In genomic region chr11:20057055-20057943, GRCh38 we compare ENCODE assay signal across 17 cellular contexts.
A peak's percentile ranks its signal among the peaks of the same experiment; 100 is the strongest.
DNase-seq lines count a peak whose midpoint lies in the region; ATAC-seq and TF ChIP-seq lines count a peak whose summit lies in the region.
"Had no signal": no experiment of that assay in that cellular context is flagged by ENCODE, and none has a peak within 500 bp of the region (broad histone marks: within the 10 kb centered on the region; RNA-seq: fewer than 3 reads in every experiment).

No MANE protein-coding gene starts in this region.

- peaks cover 45% of the 10 kb centered on the region for H3K4me1 Mint-ChIP-seq in nephron
- H3K4me1 Mint-ChIP-seq in stimulated activated effector memory CD8-positive, alpha-beta T cell treated with anti-CD3 and anti-CD28 coated beads, Interleukin-12 subunit alpha, Interleukin-12 subunit beta, amount 100 ng/mL, for 72 hours = no peaks in the 10 kb centered on the region
- no peaks in the 10 kb centered on the region for H3K4me1 Mint-ChIP-seq in activated T-helper 2 cell treated with anti-CD3 and anti-CD28 coated beads, Interferon-gamma antibody, Interleukin-2, Interleukin-4, amounts not matched to agents 10 μg/mL and 5 μg/mL and 100 μg/mL, durations not matched to agents 14 hours and 24 hours and 36 hours (ENCODE audit: low read depth)
- H3K4me1 Mint-ChIP-seq: activated naive CD8-positive, alpha-beta T cell treated with anti-CD3 and anti-CD28 coated beads, Interleukin-2, amount 10 ng/mL, durations not matched to agents 7 days and 5 days; natural killer cell had no signal

- no peaks in the 10 kb centered on the region for H3K9me3 Mint-ChIP-seq in nephron
- no peaks in the 10 kb centered on the region for H3K9me3 Mint-ChIP-seq in stimulated activated effector memory CD8-positive, alpha-beta T cell treated with anti-CD3 and anti-CD28 coated beads, Interleukin-12 subunit alpha, Interleukin-12 subunit beta, amount 100 ng/mL, for 72 hours
- no peaks in the 10 kb centered on the region for H3K9me3 Mint-ChIP-seq in activated T-helper 2 cell treated with anti-CD3 and anti-CD28 coated beads, Interferon-gamma antibody, Interleukin-2, Interleukin-4, amounts not matched to agents 10 μg/mL and 5 μg/mL and 100 μg/mL, durations not matched to agents 14 hours and 24 hours and 36 hours
- H3K9me3 Mint-ChIP-seq: activated naive CD8-positive, alpha-beta T cell treated with anti-CD3 and anti-CD28 coated beads, Interleukin-2, amount 10 ng/mL, durations not matched to agents 7 days and 5 days; natural killer cell; T-helper 2 cell treated with Interferon-gamma antibody and Interleukin-4, amounts not matched to agents 5 μg/mL and 100 μg/mL, for 36 hours had no signal

- H3K36me3 Mint-ChIP-seq in nephron (ENCODE audit: low read depth) = peaks cover 83% of the 10 kb centered on the region
- no peaks in the 10 kb centered on the region for H3K36me3 Mint-ChIP-seq in stimulated activated effector memory CD8-positive, alpha-beta T cell treated with anti-CD3 and anti-CD28 coated beads, Interleukin-12 subunit alpha, Interleukin-12 subunit beta, amount 100 ng/mL, for 72 hours
- H3K36me3 Mint-ChIP-seq in activated T-helper 2 cell treated with anti-CD3 and anti-CD28 coated beads, Interferon-gamma antibody, Interleukin-2, Interleukin-4, amounts not matched to agents 10 μg/mL and 5 μg/mL and 100 μg/mL, durations not matched to agents 14 hours and 24 hours and 36 hours (ENCODE audit: low read depth) = no peaks in the 10 kb centered on the region
- H3K36me3 Mint-ChIP-seq: activated naive CD8-positive, alpha-beta T cell treated with anti-CD3 and anti-CD28 coated beads, Interleukin-2, amount 10 ng/mL, durations not matched to agents 7 days and 5 days; natural killer cell had no signal

- H3K27ac Mint-ChIP-seq in nephron = peak overlapping the region; percentile 79 to 90 (median 84)
- H3K27ac Mint-ChIP-seq in stimulated activated effector memory CD8-positive, alpha-beta T cell treated with anti-CD3 and anti-CD28 coated beads, Interleukin-12 subunit alpha, Interleukin-12 subunit beta, amount 100 ng/mL, for 72 hours = no peak overlapping the region
- H3K27ac Mint-ChIP-seq in activated T-helper 2 cell treated with anti-CD3 and anti-CD28 coated beads, Interferon-gamma antibody, Interleukin-2, Interleukin-4, amounts not matched to agents 10 μg/mL and 5 μg/mL and 100 μg/mL, durations not matched to agents 14 hours and 24 hours and 36 hours = no peak overlapping the region
- H3K27ac Mint-ChIP-seq: activated naive CD8-positive, alpha-beta T cell treated with anti-CD3 and anti-CD28 coated beads, Interleukin-2, amount 10 ng/mL, durations not matched to agents 7 days and 5 days; natural killer cell; T-helper 2 cell treated with Interferon-gamma antibody and Interleukin-4, amounts not matched to agents 5 μg/mL and 100 μg/mL, for 36 hours had no signal

- ATAC-seq in stimulated activated effector memory CD8-positive, alpha-beta T cell treated with anti-CD3 and anti-CD28 coated beads, Interleukin-12 subunit alpha, Interleukin-12 subunit beta, amount 100 ng/mL, for 72 hours = no peak
- no peak for ATAC-seq in HG03342 (IDR thresholded peaks at IDR 0.05; ENCODE audit: unreplicated experiment)
- no peak for ATAC-seq in GM21423 (IDR thresholded peaks at IDR 0.05; ENCODE audit: unreplicated experiment)
- ATAC-seq: left ventricle myocardium superior, natural killer cell, upper lobe of right lung had no signal

- intact Hi-C loops in activated T-helper 2 cell treated with anti-CD3 and anti-CD28 coated beads, Interferon-gamma antibody, Interleukin-2, Interleukin-4, amounts not matched to agents 10 μg/mL and 5 μg/mL and 100 μg/mL, durations not matched to agents 14 hours and 24 hours and 36 hours (cut with micrococcal nuclease) = no loop called here

- H3K27ac ChIP-seq in epithelial cell of prostate = peak overlapping the region; percentile 90
- H3K27ac ChIP-seq: upper lobe of right lung had no signal

- no peak overlapping the region for H3K4me3 ChIP-seq in AG10803 (ENCODE audit: low read length)
- H3K4me3 ChIP-seq: right atrium auricular region, upper lobe of right lung had no signal

- DNase-seq in AG10803 (ENCODE audit: low read depth) = peak; percentile 80
- DNase-seq in NCI-H69 (lab: John Stamatoyannopoulos, UW) = peak; percentile 52
- no peak for DNase-seq in epithelial cell of prostate (ENCODE audit: low read depth, low spot score)
- DNase-seq in stimulated activated effector memory CD8-positive, alpha-beta T cell treated with anti-CD3 and anti-CD28 coated beads, Interleukin-12 subunit alpha, Interleukin-12 subunit beta, amount 100 ng/mL, for 72 hours (ENCODE audit: low spot score in 2 of 2) = no peak
- no peak for DNase-seq in activated T-helper 2 cell treated with anti-CD3 and anti-CD28 coated beads, Interferon-gamma antibody, Interleukin-2, Interleukin-4, amounts not matched to agents 10 μg/mL and 5 μg/mL and 100 μg/mL, durations not matched to agents 14 hours and 24 hours and 36 hours (ENCODE audit: low spot score)
- DNase-seq: activated CD4-positive, alpha-beta T cell treated with anti-CD3 and anti-CD28 coated beads for 48 hours; activated naive CD8-positive, alpha-beta T cell treated with anti-CD3 and anti-CD28 coated beads, Interleukin-2, amount 10 ng/mL, durations not matched to agents 7 days and 5 days; cerebellar nuclear complex; left ventricle myocardium superior; natural killer cell; NCI-H1048; upper lobe of right lung had no signal

- no peak for TF ChIP-seq CTCF in AG10803 (conservative IDR thresholded peaks at IDR 0.05; ENCODE audit: low read length)
- no peak for TF ChIP-seq CTCF in nephron (IDR thresholded peaks at IDR 0.05; ENCODE audit: unreplicated experiment in 3 of 3)

- peaks cover 4% of the 10 kb centered on the region for H3K27me3 Mint-ChIP-seq in nephron (ENCODE audit: low read depth)
- H3K27me3 Mint-ChIP-seq in activated T-helper 2 cell treated with anti-CD3 and anti-CD28 coated beads, Interferon-gamma antibody, Interleukin-2, Interleukin-4, amounts not matched to agents 10 μg/mL and 5 μg/mL and 100 μg/mL, durations not matched to agents 14 hours and 24 hours and 36 hours (ENCODE audit: low read depth) = peaks cover 2% of the 10 kb centered on the region

- no peak overlapping the region for H3K4me3 Mint-ChIP-seq in nephron
- no peak overlapping the region for H3K4me3 Mint-ChIP-seq in stimulated activated effector memory CD8-positive, alpha-beta T cell treated with anti-CD3 and anti-CD28 coated beads, Interleukin-12 subunit alpha, Interleukin-12 subunit beta, amount 100 ng/mL, for 72 hours
- no peak overlapping the region for H3K4me3 Mint-ChIP-seq in activated T-helper 2 cell treated with anti-CD3 and anti-CD28 coated beads, Interferon-gamma antibody, Interleukin-2, Interleukin-4, amounts not matched to agents 10 μg/mL and 5 μg/mL and 100 μg/mL, durations not matched to agents 14 hours and 24 hours and 36 hours (ENCODE audit: low read depth)
- H3K4me3 Mint-ChIP-seq: activated naive CD8-positive, alpha-beta T cell treated with anti-CD3 and anti-CD28 coated beads, Interleukin-2, amount 10 ng/mL, durations not matched to agents 7 days and 5 days; natural killer cell; T-helper 2 cell treated with Interferon-gamma antibody and Interleukin-4, amounts not matched to agents 5 μg/mL and 100 μg/mL, for 36 hours had no signal

Comparison
In these comparisons a context has a peak if more than half of its experiments do, and no peak if none do; other contexts are left out.
1. DNase-seq: peak in AG10803 (single experiment) and NCI-H69 (single experiment); none in epithelial cell of prostate (single experiment), stimulated activated effector memory CD8-positive, alpha-beta T cell treated with anti-CD3 and anti-CD28 coated beads, Interleukin-12 subunit alpha, Interleukin-12 subunit beta, amount 100 ng/mL, for 72 hours (0 of 2) and activated T-helper 2 cell treated with anti-CD3 and anti-CD28 coated beads, Interferon-gamma antibody, Interleukin-2, Interleukin-4, amounts not matched to agents 10 μg/mL and 5 μg/mL and 100 μg/mL, durations not matched to agents 14 hours and 24 hours and 36 hours (single experiment).
2. H3K27ac Mint-ChIP-seq: peak in nephron (3 of 3); none in stimulated activated effector memory CD8-positive, alpha-beta T cell treated with anti-CD3 and anti-CD28 coated beads, Interleukin-12 subunit alpha, Interleukin-12 subunit beta, amount 100 ng/mL, for 72 hours (single experiment) and activated T-helper 2 cell treated with anti-CD3 and anti-CD28 coated beads, Interferon-gamma antibody, Interleukin-2, Interleukin-4, amounts not matched to agents 10 μg/mL and 5 μg/mL and 100 μg/mL, durations not matched to agents 14 hours and 24 hours and 36 hours (single experiment).